8 cellular contexts compared by ENCODE assay signal in the genomic region with DNA sequence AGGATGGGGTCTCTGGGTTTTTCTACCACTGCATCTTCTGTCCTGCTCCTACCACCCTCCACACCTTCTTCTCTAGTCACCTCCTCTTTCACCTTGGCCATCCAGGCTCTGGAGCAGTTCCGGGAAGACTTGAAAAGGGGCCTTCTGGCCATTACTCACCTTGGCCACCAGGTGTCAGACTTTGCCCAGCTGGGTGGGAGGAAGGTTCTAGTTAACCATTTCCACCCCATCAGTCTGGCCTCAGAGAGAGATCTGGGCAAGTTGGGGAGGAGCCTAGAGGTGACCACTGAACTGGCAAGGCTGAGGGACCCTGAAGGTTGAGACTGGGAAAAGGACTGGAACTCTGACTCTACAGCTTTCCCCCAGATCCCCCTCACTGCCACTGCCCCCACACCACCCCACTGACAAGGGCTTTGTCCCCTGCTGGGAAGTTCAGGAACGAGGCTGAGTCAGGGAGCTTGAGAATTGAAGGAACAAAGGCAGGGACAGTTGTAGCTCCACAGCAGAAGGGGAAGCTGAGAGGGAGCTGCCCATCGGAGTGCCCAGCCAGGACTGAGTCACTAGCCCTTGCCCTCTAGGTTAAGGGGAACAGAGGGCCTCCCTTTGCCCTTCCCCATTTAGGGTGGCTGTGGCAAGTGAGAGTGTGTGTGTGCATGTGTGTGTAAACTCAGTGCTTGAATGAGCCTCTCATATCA. TPM values are rescaled to one million over a fixed set of nuclear protein-coding genes. Genes with fewer than 3 reads are reported as not detected.
DNase-seq lines count a peak whose midpoint lies in the region; ATAC-seq and TF ChIP-seq lines count a peak whose summit lies in the region.

No MANE protein-coding gene starts in this region.

- peak overlapping the region in 1 of 2 donors; percentile 97 for H3K27ac ChIP-seq in lung (ENCODE audit: low read depth in 1 of 2, low read length in 1 of 2)

- TF ChIP-seq CTCF in AG10803 (conservative IDR thresholded peaks at IDR 0.05; ENCODE audit: low read length) (peak; percentile 95), lung (IDR thresholded peaks at IDR 0.05; ENCODE audit: control extremely low read depth, extremely low read depth) (peak; percentile 84)

- peaks cover 24% of the 10 kb centered on the region for H3K27me3 Mint-ChIP-seq in activated CD4-positive, alpha-beta T cell treated with anti-CD3 and anti-CD28 coated beads, Interleukin-2, amount 10 ng/mL, durations not matched to agents 24 days and 14 days

- H3K9me3 Mint-ChIP-seq in activated CD4-positive, alpha-beta T cell treated with anti-CD3 and anti-CD28 coated beads, Interleukin-2, amount 10 ng/mL, durations not matched to agents 24 days and 14 days, result no peaks in the 10 kb centered on the region

- no peaks in the 10 kb centered on the region for H3K36me3 Mint-ChIP-seq in activated CD4-positive, alpha-beta T cell treated with anti-CD3 and anti-CD28 coated beads, Interleukin-2, amount 10 ng/mL, durations not matched to agents 24 days and 14 days (ENCODE audit: low read depth)

- no peaks in the 10 kb centered on the region for H3K36me3 ChIP-seq in lung (ENCODE audit: control insufficient read depth in 2 of 2, insufficient read depth in 2 of 2, low read length in 2 of 2)

- no peaks in the 10 kb centered on the region for H3K9me3 ChIP-seq in lung (ENCODE audit: control insufficient read depth in 2 of 2, insufficient read depth in 1 of 2, low read length in 1 of 2)

- intact Hi-C loops in activated CD4-positive, alpha-beta T cell treated with anti-CD3 and anti-CD28 coated beads, Interleukin-2, amount 10 ng/mL, durations not matched to agents 24 days and 14 days (cut with micrococcal nuclease), result loop anchor here (1.0 to 10.0 kb wide), 2 partner anchors 25 to 228 kb away; a partner anchor contains a TSS

- peaks cover 0 to 6% of the 10 kb centered on the region in 2 donors for H3K4me1 ChIP-seq in lung (ENCODE audit: control insufficient read depth in 2 of 2, insufficient read depth in 2 of 2, low read length in 2 of 2)

- WGBS in lung, 2 donors, result 1 to 17% methylated on average over 3 of the region's 3 CpGs

- no peaks in the 10 kb centered on the region for H3K27me3 ChIP-seq in lung (ENCODE audit: control insufficient read depth, insufficient read depth)

- H3K4me3 Mint-ChIP-seq in activated CD4-positive, alpha-beta T cell treated with anti-CD3 and anti-CD28 coated beads, Interleukin-2, amount 10 ng/mL, durations not matched to agents 24 days and 14 days, result peak overlapping the region; percentile 67

- H3K4me1 Mint-ChIP-seq in activated CD4-positive, alpha-beta T cell treated with anti-CD3 and anti-CD28 coated beads, Interleukin-2, amount 10 ng/mL, durations not matched to agents 24 days and 14 days, result peaks cover 31% of the 10 kb centered on the region

- no peak overlapping the region for H3K4me3 ChIP-seq in AG10803 (ENCODE audit: low read length)
- no peak overlapping the region for H3K4me3 ChIP-seq in lung

- ATAC-seq in lung (ENCODE audit: insufficient read depth, low FRiP score), result no peak

- DNase-seq in AG10803 (ENCODE audit: low read depth) (peak; percentile 72), GM19240 (ENCODE audit: insufficient read length, low spot score) (peak; percentile 74), NCI-H460 (ENCODE audit: extremely low read depth, low read depth) (peak; percentile 78), dermis blood vessel endothelial cell (peak; percentile 87), lung (ENCODE audit: low spot score) (peak; percentile 76), NCI-H524 treated with DMSO at 0.1 percent for 48 hours (lab: John Stamatoyannopoulos, UW) (no peak)
- DNase-seq in activated CD4-positive, alpha-beta T cell treated with anti-CD3 and anti-CD28 coated beads, Interleukin-2, amount 10 ng/mL, durations not matched to agents 24 days and 14 days, result peak; percentile 92
- DNase-seq in stimulated activated CD8-positive, alpha-beta memory T cell treated with anti-CD3 and anti-CD28 coated beads, Interleukin-15, amount 100 ng/mL, for 1 hour (ENCODE audit: low read depth), result peak; percentile 44

- peak overlapping the region; percentile 88 for H3K27ac Mint-ChIP-seq in activated CD4-positive, alpha-beta T cell treated with anti-CD3 and anti-CD28 coated beads, Interleukin-2, amount 10 ng/mL, durations not matched to agents 24 days and 14 days

RNA-seq across cellular contexts. Expression of a gene that starts 3.7 kb away (rescaled TPM):
- 62.8 and 75.5 TPM in 2 replicates for total RNA-seq in NCI-H460 (2014; rRNA removed; shearing (Covaris generic))
- polyA plus RNA-seq in NCI-H460 (2014; cell fraction: nucleus; rRNA removed), result 91.6 and 132 TPM in 2 replicates
- total RNA-seq in activated CD4-positive, alpha-beta T cell treated with anti-CD3 and anti-CD28 coated beads, Interleukin-2, amount 10 ng/mL, durations not matched to agents 24 days and 14 days, result 36.0 and 36.4 TPM in 2 replicates
- total RNA-seq in dermis blood vessel endothelial cell, result 41.8 and 54.1 TPM in 2 replicates
- 10 to 100 TPM; 27.4 to 99.6 TPM for total RNA-seq in lung
- 100 to 1,000 TPM; 103 to 183 TPM for polyA plus RNA-seq in lung

RNA-seq across cellular contexts. Expression of a gene that starts 16.4 kb away (rescaled TPM):
- 4.9 and 5.3 TPM in 2 replicates for total RNA-seq in NCI-H460 (2014; rRNA removed; shearing (Covaris generic))
- 21.2 TPM in 2 replicates for polyA plus RNA-seq in NCI-H460 (2014; cell fraction: nucleus; rRNA removed)
- total RNA-seq in activated CD4-positive, alpha-beta T cell treated with anti-CD3 and anti-CD28 coated beads, Interleukin-2, amount 10 ng/mL, durations not matched to agents 24 days and 14 days, result 0.63 and 0.66 TPM in 2 replicates
- 2.0 and 3.0 TPM in 2 replicates for total RNA-seq in dermis blood vessel endothelial cell
- 1 to 10 TPM; 3.5 to 9.8 TPM for total RNA-seq in lung
- polyA plus RNA-seq in lung, result 1 to 10 TPM; 7.6 to 10.0 TPM

RNA-seq across cellular contexts. Expression of a gene that starts 34.8 kb away (rescaled TPM):
- 4.2 and 5.9 TPM in 2 replicates for total RNA-seq in NCI-H460 (2014; rRNA removed; shearing (Covaris generic))
- 14.6 and 20.8 TPM in 2 replicates for polyA plus RNA-seq in NCI-H460 (2014; cell fraction: nucleus; rRNA removed)
- 31.6 and 34.3 TPM in 2 replicates for total RNA-seq in activated CD4-positive, alpha-beta T cell treated with anti-CD3 and anti-CD28 coated beads, Interleukin-2, amount 10 ng/mL, durations not matched to agents 24 days and 14 days
- total RNA-seq in dermis blood vessel endothelial cell (5.2 and 5.6 TPM in 2 replicates), lung (10 to 100 TPM; 19.7 to 35.9 TPM)
- polyA plus RNA-seq in lung, result 10 to 100 TPM; 14.1 to 22.8 TPM

RNA-seq across cellular contexts. Expression of a gene that starts 44.6 kb away (rescaled TPM):
- total RNA-seq in NCI-H460 (2014; rRNA removed; shearing (Covaris generic)), result 137 and 159 TPM in 2 replicates
- polyA plus RNA-seq in NCI-H460 (2014; cell fraction: nucleus; rRNA removed), result 105 and 122 TPM in 2 replicates
- 251 and 252 TPM in 2 replicates for total RNA-seq in activated CD4-positive, alpha-beta T cell treated with anti-CD3 and anti-CD28 coated beads, Interleukin-2, amount 10 ng/mL, durations not matched to agents 24 days and 14 days
- total RNA-seq in dermis blood vessel endothelial cell (297 and 318 TPM in 2 replicates), lung (100 to 1,000 TPM in 1 of 2 donors, 10 to 100 TPM in 1; 87.2 to 175 TPM)
- 100 to 1,000 TPM; 138 to 178 TPM for polyA plus RNA-seq in lung

RNA-seq across cellular contexts. Expression of a gene that starts 46.9 kb away (rescaled TPM):
- total RNA-seq in NCI-H460 (2014; rRNA removed; shearing (Covaris generic)), result not detected in 2 replicates
- polyA plus RNA-seq in NCI-H460 (2014; cell fraction: nucleus; rRNA removed), result not detected in 2 replicates
- total RNA-seq in activated CD4-positive, alpha-beta T cell treated with anti-CD3 and anti-CD28 coated beads, Interleukin-2, amount 10 ng/mL, durations not matched to agents 24 days and 14 days, result 115 and 119 TPM in 2 replicates
- 0.34 and 0.42 TPM in 2 replicates for total RNA-seq in dermis blood vessel endothelial cell
- total RNA-seq in lung, result 10 to 100 TPM in 1 of 2 donors, 1 to 10 TPM in 1; 3.2 to 21.3 TPM
- polyA plus RNA-seq in lung, result 10 to 100 TPM; 15.8 to 19.7 TPM
